Comparison of ENCODE assay signal across 14 cellular contexts in genomic region chr3:4907050-4907449, GRCh38.
"Had no signal": no experiment of that assay in that cellular context is flagged by ENCODE, and none has a peak within 500 bp of the region (broad histone marks: within the 10 kb centered on the region; RNA-seq: fewer than 3 reads in every experiment).

No MANE protein-coding gene starts in this region.

- H3K27ac ChIP-seq: cardiac muscle cell, dorsolateral prefrontal cortex, left ventricle myocardium inferior, SK-N-MC had no signal

- H3K4me3 ChIP-seq: cardiac muscle cell, dorsolateral prefrontal cortex, left ventricle myocardium inferior, mucosa of descending colon, SK-N-MC had no signal

- ATAC-seq: Right ventricle myocardium inferior had no signal

- H3K4me3 Mint-ChIP-seq: activated CD4-positive, alpha-beta T cell treated with anti-CD3 and anti-CD28 coated beads for 36 hours had no signal

- DNase-seq: activated gamma-delta T cell; dorsolateral prefrontal cortex; hypothalamus; left ventricle myocardium inferior; mucosa of descending colon; naive thymus-derived CD4-positive, alpha-beta T cell; nucleus accumbens; stimulated activated CD4-positive, alpha-beta T cell treated with anti-CD3 and anti-CD28 coated beads, Interleukin-4, amount 100 ng/mL, for 4 hours; stimulated activated CD8-positive, alpha-beta memory T cell treated with anti-CD3 and anti-CD28 coated beads, Interleukin-4, amount 100 ng/mL, for 48 hours; stimulated activated naive CD8-positive, alpha-beta T cell treated with anti-CD3 and anti-CD28 coated beads, Interleukin-15, amount 100 ng/mL, for 72 hours had no signal

- H3K36me3 ChIP-seq: cardiac muscle cell, left ventricle myocardium inferior had no signal

- H3K9me3 ChIP-seq: left ventricle myocardium inferior, mucosa of descending colon had no signal

- H3K27me3 ChIP-seq: cardiac muscle cell, dorsolateral prefrontal cortex had no signal

- H3K27me3 Mint-ChIP-seq: activated CD4-positive, alpha-beta T cell treated with anti-CD3 and anti-CD28 coated beads for 36 hours; naive thymus-derived CD4-positive, alpha-beta T cell; stimulated activated naive CD8-positive, alpha-beta T cell treated with anti-CD3 and anti-CD28 coated beads, Interleukin-15, amount 100 ng/mL, for 72 hours had no signal
